ENCODE assay signal across 8 cellular contexts in the genomic region with DNA sequence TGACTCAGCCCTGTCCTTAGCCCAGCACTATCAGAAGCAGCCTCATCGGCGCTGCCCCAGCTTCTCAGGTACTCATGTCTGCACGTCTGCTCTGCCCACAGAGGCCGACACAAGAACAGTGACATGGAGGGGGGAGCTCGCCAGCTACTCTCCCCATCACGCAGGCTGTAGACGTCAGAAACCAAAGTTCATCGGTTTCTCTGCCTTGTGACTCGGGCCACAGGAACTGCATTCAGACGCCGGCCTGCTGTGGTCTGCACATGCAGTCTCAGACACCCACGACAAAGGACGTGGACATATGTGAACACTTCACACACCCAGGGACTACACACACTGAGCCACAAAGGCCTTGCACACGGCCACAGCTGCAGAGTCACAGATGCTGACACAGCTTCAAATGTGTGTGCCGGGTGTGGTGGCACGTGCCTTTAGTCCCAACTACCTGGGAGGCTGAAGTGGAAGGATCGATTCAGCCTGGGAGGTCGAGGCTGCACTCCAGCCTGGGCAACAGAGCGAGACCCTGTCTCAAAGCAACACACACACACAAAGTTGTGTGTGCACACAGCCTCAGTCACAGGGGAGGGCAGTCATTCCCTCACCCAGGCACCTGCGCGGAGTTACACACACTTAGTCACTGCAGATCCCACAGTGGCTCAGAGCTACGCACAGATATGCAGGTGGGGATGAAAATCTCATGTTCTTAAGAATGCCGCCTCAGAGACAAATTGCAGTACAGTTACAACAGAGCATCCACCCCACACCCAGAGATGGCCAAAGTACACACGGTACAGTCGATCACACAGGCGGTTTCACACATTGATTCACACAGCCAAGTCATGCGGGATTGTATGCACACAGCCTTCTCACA. TPM values are rescaled to one million over a fixed set of nuclear protein-coding genes. Genes with fewer than 3 reads are reported as not detected.
DNase-seq lines count a peak whose midpoint lies in the region; ATAC-seq and TF ChIP-seq lines count a peak whose summit lies in the region.

No MANE protein-coding gene starts in this region.

- peaks cover 0 to 11% of the 10 kb centered on the region in 2 donors for H3K36me3 ChIP-seq in muscle layer of duodenum (ENCODE audit: control insufficient read depth in 1 of 2, insufficient read depth in 2 of 2, low read length in 2 of 2)

- H3K27ac ChIP-seq in muscle layer of duodenum (ENCODE audit: low read length) = peak overlapping the region; percentile 98

- no peak for TF ChIP-seq CTCF in GM13977 (IDR thresholded peaks at IDR 0.05; ENCODE audit: extremely low read depth, insufficient read depth, missing control alignments)

- H3K4me1 ChIP-seq in muscle layer of duodenum (ENCODE audit: control insufficient read depth in 1 of 2, insufficient read depth in 2 of 2, low read length in 2 of 2) = peaks cover 15 to 22% of the 10 kb centered on the region in 2 donors

- in situ Hi-C loops in GM13977 (cut with MboI; ENCODE audit: low pct_unique_long_range_greater_than_20kb, low sequenced_read_pairs, unreplicated experiment) = no loop called here

- ATAC-seq in GM18520 (IDR thresholded peaks at IDR 0.05; ENCODE audit: unreplicated experiment) = no peak

- H3K4me3 ChIP-seq in muscle layer of duodenum (ENCODE audit: low read depth in 1 of 2, low read length in 2 of 2) = peak overlapping the region; percentile 54 to 64

- no peaks in the 10 kb centered on the region for H3K9me3 ChIP-seq in muscle layer of duodenum (ENCODE audit: control insufficient read depth in 1 of 2, low read length in 2 of 2)

- peak; percentile 74 for DNase-seq in GM13977 (ENCODE audit: low spot score)
- DNase-seq in LHCN-M2 (ENCODE audit: low read depth) = peak; percentile 63
- DNase-seq in activated CD4-positive, alpha-beta T cell treated with anti-CD3 and anti-CD28 coated beads, Interleukin-2, amount 50 U/mL, for 48 hours = peak; percentile 84 to 87
- DNase-seq in effector CD8-positive, alpha-beta T cell (lab: John Stamatoyannopoulos, UW) = peak; percentile 63
- DNase-seq in stimulated activated naive CD4-positive, alpha-beta T cell (lab: John Stamatoyannopoulos, UW) = peak; percentile 70 to 80 (median 74)
- DNase-seq in midbrain (lab: John Stamatoyannopoulos, UW) = no peak

- no peaks in the 10 kb centered on the region for H3K27me3 ChIP-seq in muscle layer of duodenum (ENCODE audit: low read depth, low read length)

RNA-seq across cellular contexts. Expression of a gene that starts 4.9 kb away (rescaled TPM):
- total RNA-seq in LHCN-M2 (2014; rRNA removed) = 9.3 and 15.0 TPM in 2 replicates
- polyA plus RNA-seq in LHCN-M2 (2012) = 16.3 TPM

RNA-seq across cellular contexts. Expression of a gene that starts 10.6 kb away (rescaled TPM):
- 32.8 and 38.7 TPM in 2 replicates for total RNA-seq in LHCN-M2 (2014; rRNA removed)
- polyA plus RNA-seq in LHCN-M2 (2012) = 24.7 TPM

RNA-seq across cellular contexts. Expression of a gene that starts 10.7 kb away (rescaled TPM):
- 19.9 and 23.4 TPM in 2 replicates for total RNA-seq in LHCN-M2 (2014; rRNA removed)
- polyA plus RNA-seq in LHCN-M2 (2012) = 27.7 TPM

RNA-seq across cellular contexts. Expression of a gene that starts 10.9 kb away (rescaled TPM):
- 51.9 and 61.7 TPM in 2 replicates for total RNA-seq in LHCN-M2 (2014; rRNA removed)
- polyA plus RNA-seq in LHCN-M2 (2012) = 78.7 TPM

RNA-seq across cellular contexts. Expression of a gene that starts 34.0 kb away (rescaled TPM):
- total RNA-seq in LHCN-M2 (2014; rRNA removed) = 159 and 209 TPM in 2 replicates
- polyA plus RNA-seq in LHCN-M2 (2012) = 3,320 TPM
